28 cellular contexts compared by ENCODE assay signal in the genomic region with DNA sequence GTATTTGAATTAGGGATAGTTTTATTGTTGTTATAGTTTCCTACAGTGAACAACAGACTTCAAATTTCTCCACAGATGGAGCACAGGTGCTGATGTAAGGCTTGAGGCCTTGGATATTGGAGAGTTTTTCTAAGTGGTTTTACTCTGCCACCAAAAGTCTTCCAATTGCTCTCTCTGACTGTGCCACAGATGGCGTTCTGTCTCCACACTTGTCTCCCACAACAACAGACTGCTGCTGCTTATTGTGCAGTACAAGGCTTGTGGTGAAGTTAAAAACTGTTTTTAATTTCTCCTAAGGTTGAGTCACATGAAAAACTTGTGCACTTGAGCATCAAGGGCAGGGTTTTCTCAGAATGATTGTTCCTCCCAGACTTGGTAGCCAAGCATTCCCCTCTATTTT.
DNase-seq lines count a peak whose midpoint lies in the region; ATAC-seq lines count a peak whose summit lies in the region.
"Had no signal": no experiment of that assay in that cellular context is flagged by ENCODE, and none has a peak within 500 bp of the region (broad histone marks: within the 10 kb centered on the region; RNA-seq: fewer than 3 reads in every experiment).

No MANE protein-coding gene starts in this region.

- H3K4me3 Mint-ChIP-seq in activated CD8-positive, alpha-beta T cell treated with anti-CD3 and anti-CD28 coated beads, Interleukin-2, amount 10 ng/mL, durations not matched to agents 7 days and 5 days, result no peak overlapping the region
- H3K4me3 Mint-ChIP-seq: activated CD4-positive, alpha-beta T cell treated with anti-CD3 and anti-CD28 coated beads for 36 hours; activated CD8-positive, alpha-beta T cell treated with anti-CD3 and anti-CD28 coated beads for 36 hours; activated T-helper 17 cell treated with anti-CD3 and anti-CD28 coated beads, Interleukin-2, amount 50 U/mL, for 72 hours had no signal

- no peaks in the 10 kb centered on the region for H3K27me3 Mint-ChIP-seq in activated CD8-positive, alpha-beta T cell treated with anti-CD3 and anti-CD28 coated beads, Interleukin-2, amount 10 ng/mL, durations not matched to agents 7 days and 5 days (ENCODE audit: low read depth)
- H3K27me3 Mint-ChIP-seq: activated CD4-positive, alpha-beta T cell treated with anti-CD3 and anti-CD28 coated beads for 36 hours; activated CD8-positive, alpha-beta T cell treated with anti-CD3 and anti-CD28 coated beads for 36 hours; activated T-helper 17 cell treated with anti-CD3 and anti-CD28 coated beads, Interleukin-2, amount 50 U/mL, for 72 hours had no signal

- H3K27ac Mint-ChIP-seq in activated CD8-positive, alpha-beta T cell treated with anti-CD3 and anti-CD28 coated beads, Interleukin-2, amount 10 ng/mL, durations not matched to agents 7 days and 5 days, result no peak overlapping the region
- H3K27ac Mint-ChIP-seq: activated CD4-positive, alpha-beta T cell treated with anti-CD3 and anti-CD28 coated beads for 36 hours; activated CD8-positive, alpha-beta T cell treated with anti-CD3 and anti-CD28 coated beads for 36 hours; activated T-helper 17 cell treated with anti-CD3 and anti-CD28 coated beads, Interleukin-2, amount 50 U/mL, for 72 hours had no signal

- CTCF ChIA-PET in activated CD8-positive, alpha-beta T cell treated with anti-CD3 and anti-CD28 coated beads, Interleukin-2, amount 10 ng/mL, durations not matched to agents 7 days and 5 days (lab: Charles Lee), result no interaction called here

- peak overlapping the region; percentile 31 for H3K27ac ChIP-seq in caudate nucleus (ENCODE audit: low read depth, low read length)
- H3K27ac ChIP-seq: 22Rv1, epithelial cell of prostate, left ventricle myocardium inferior, SJCRH30, VCaP had no signal

- DNase-seq in DMS53 (lab: John Stamatoyannopoulos, UW) (peak; percentile 15), DMS53 treated with DMSO at 0.1 percent for 48 hours (lab: John Stamatoyannopoulos, UW; ENCODE audit: unreplicated experiment) (no peak), caudate nucleus (lab: John Stamatoyannopoulos, UW) (peak in 13 of 61 donors; percentile 0 to 23 (median 3)), inferior parietal cortex (ENCODE audit: extremely low spot score) (peak; percentile 43), superior temporal gyrus (ENCODE audit: extremely low spot score) (peak; percentile 75)
- no peak for DNase-seq in activated CD8-positive, alpha-beta T cell treated with anti-CD3 and anti-CD28 coated beads, Interleukin-2, amount 10 ng/mL, durations not matched to agents 7 days and 5 days
- DNase-seq: activated CD4-positive, alpha-beta T cell treated with anti-CD3 and anti-CD28 coated beads for 36 hours; activated CD8-positive, alpha-beta T cell treated with anti-CD3 and anti-CD28 coated beads for 36 hours; activated naive CD4-positive, alpha-beta T cell treated with anti-CD3 and anti-CD28 coated beads, Interleukin-2, amount 50 U/mL, for 16 hours; effector CD4-positive, alpha-beta T cell; KG1; left ventricle myocardium inferior; MG63; NCI-H1105 treated with DMSO at 0.1 percent for 48 hours; NCI-H187 treated with DMSO at 0.1 percent for 48 hours; RPMI8226; SJCRH30; stimulated activated CD4-positive, alpha-beta T cell treated with anti-CD3 and anti-CD28 coated beads, Interleukin-4, amount 100 ng/mL, for 1 hour; SW 1271; T1000; trophoblast cell had no signal

- H3K36me3 Mint-ChIP-seq in activated CD8-positive, alpha-beta T cell treated with anti-CD3 and anti-CD28 coated beads, Interleukin-2, amount 10 ng/mL, durations not matched to agents 7 days and 5 days (ENCODE audit: low read depth), result no peaks in the 10 kb centered on the region

- ATAC-seq in HG02642 (IDR thresholded peaks at IDR 0.05; ENCODE audit: poor library complexity, unreplicated experiment), result no peak
- no peak for ATAC-seq in activated CD8-positive, alpha-beta T cell treated with anti-CD3 and anti-CD28 coated beads, Interleukin-2, amount 10 ng/mL, durations not matched to agents 7 days and 5 days
- ATAC-seq in HG03521 (IDR thresholded peaks at IDR 0.05; ENCODE audit: unreplicated experiment), result no peak
- ATAC-seq: activated CD4-positive, alpha-beta T cell treated with anti-CD3 and anti-CD28 coated beads for 36 hours; activated CD8-positive, alpha-beta T cell treated with anti-CD3 and anti-CD28 coated beads for 36 hours; activated T-helper 17 cell treated with anti-CD3 and anti-CD28 coated beads, Interleukin-2, amount 50 U/mL, for 72 hours; sciatic nerve had no signal

- peaks cover 3% of the 10 kb centered on the region for H3K9me3 Mint-ChIP-seq in activated CD8-positive, alpha-beta T cell treated with anti-CD3 and anti-CD28 coated beads, Interleukin-2, amount 10 ng/mL, durations not matched to agents 7 days and 5 days (ENCODE audit: insufficient read depth)

- H3K4me1 Mint-ChIP-seq in activated CD8-positive, alpha-beta T cell treated with anti-CD3 and anti-CD28 coated beads, Interleukin-2, amount 10 ng/mL, durations not matched to agents 7 days and 5 days (ENCODE audit: low read depth), result no peaks in the 10 kb centered on the region
- H3K4me1 Mint-ChIP-seq: activated CD4-positive, alpha-beta T cell treated with anti-CD3 and anti-CD28 coated beads for 36 hours; activated T-helper 17 cell treated with anti-CD3 and anti-CD28 coated beads, Interleukin-2, amount 50 U/mL, for 72 hours had no signal

- POLR2A ChIA-PET in activated CD8-positive, alpha-beta T cell treated with anti-CD3 and anti-CD28 coated beads, Interleukin-2, amount 10 ng/mL, durations not matched to agents 7 days and 5 days (lab: Charles Lee), result no interaction called here

Comparison
In these comparisons a context has a peak if more than half of its experiments do, and no peak if none do; other contexts are left out.
1. DNase-seq: peak in DMS53 (single experiment), inferior parietal cortex (single experiment) and superior temporal gyrus (single experiment); none in DMS53 treated with DMSO at 0.1 percent for 48 hours (single experiment) and activated CD8-positive, alpha-beta T cell treated with anti-CD3 and anti-CD28 coated beads, Interleukin-2, amount 10 ng/mL, durations not matched to agents 7 days and 5 days (single experiment).